12 cellular contexts compared by ENCODE assay signal in the genomic region with DNA sequence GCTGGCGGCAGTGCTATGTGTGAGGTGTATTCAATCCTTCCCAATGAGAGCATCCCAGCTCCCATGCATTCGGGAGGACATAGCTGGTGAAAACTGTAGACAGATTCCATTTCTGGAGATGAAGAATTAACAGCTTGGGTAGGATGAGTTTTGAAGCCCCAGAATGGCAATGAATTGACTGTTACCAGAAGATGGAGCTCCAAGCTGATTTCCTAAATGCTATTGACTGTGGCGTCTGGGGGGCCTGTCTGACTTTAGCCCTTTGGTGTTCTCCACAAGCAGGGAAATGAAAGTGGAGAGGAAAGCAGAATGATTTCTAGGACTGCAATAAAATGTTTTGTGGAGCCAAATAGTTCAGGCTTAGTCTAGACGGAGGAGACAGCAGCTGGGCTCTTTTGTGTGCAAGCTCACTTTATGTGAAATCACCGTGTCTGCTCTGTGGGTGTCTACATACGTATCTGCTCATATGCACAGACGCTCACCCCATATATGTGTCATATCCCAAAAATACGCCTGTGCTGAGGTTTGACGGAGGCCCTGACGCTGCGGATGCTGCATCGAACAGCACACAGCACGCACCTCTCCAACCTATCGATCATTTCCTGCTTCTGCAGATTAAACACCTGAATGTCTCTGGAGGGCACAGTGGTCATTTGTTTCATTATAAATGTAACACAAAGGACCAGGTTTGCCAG.
DNase-seq lines count a peak whose midpoint lies in the region; ATAC-seq and TF ChIP-seq lines count a peak whose summit lies in the region.
"Had no signal": no experiment of that assay in that cellular context is flagged by ENCODE, and none has a peak within 500 bp of the region (broad histone marks: within the 10 kb centered on the region; RNA-seq: fewer than 3 reads in every experiment).

No MANE protein-coding gene starts in this region.

- H3K9me3 Mint-ChIP-seq in brain, result no peaks in the 10 kb centered on the region
- H3K9me3 Mint-ChIP-seq: naive thymus-derived CD4-positive, alpha-beta T cell had no signal

- ATAC-seq in right lobe of liver (no peak), HG03439 (IDR thresholded peaks at IDR 0.05; ENCODE audit: unreplicated experiment) (no peak), HG03159 (IDR thresholded peaks at IDR 0.05; ENCODE audit: unreplicated experiment) (no peak)
- ATAC-seq: body of pancreas; naive thymus-derived CD4-positive, alpha-beta T cell had no signal

- H3K36me3 Mint-ChIP-seq in brain, result peaks cover 5% of the 10 kb centered on the region
- H3K36me3 Mint-ChIP-seq: naive thymus-derived CD4-positive, alpha-beta T cell had no signal

- intact Hi-C loops in right lobe of liver (cut with DNase I), result no loop called here

- no peak overlapping the region for H3K27ac ChIP-seq in right lobe of liver
- H3K27ac ChIP-seq: body of pancreas, transverse colon had no signal

- TF ChIP-seq CTCF in AG09309 (IDR thresholded peaks at IDR 0.05; ENCODE audit: control insufficient read depth, insufficient read depth, low read depth, low read length, missing control alignments) (peak; percentile 8), brain (conservative IDR thresholded peaks at IDR 0.05) (peak; percentile 60 to 72), right lobe of liver (IDR thresholded peaks at IDR 0.05) (peak; percentile 6 to 39 (median 27))

- DNase-seq in AG09309 (ENCODE audit: low read depth) (no peak), EH (ENCODE audit: low read depth) (peak; percentile 21), right lobe of liver (no peak), NCI-H2081 treated with DMSO at 0.1 percent for 48 hours (lab: John Stamatoyannopoulos, UW) (no peak), glomerular visceral epithelial cell (ENCODE audit: extremely low spot score) (no peak)
- DNase-seq: body of pancreas, HFFc6, transverse colon had no signal

- H3K4me3 ChIP-seq in AG09309 (ENCODE audit: control insufficient read depth, low read depth, low read length) (no peak overlapping the region), right lobe of liver (no peak overlapping the region)
- H3K4me3 ChIP-seq: body of pancreas, transverse colon had no signal

- peaks cover 26% of the 10 kb centered on the region for H3K4me1 Mint-ChIP-seq in brain

- H3K9me3 ChIP-seq in right lobe of liver, result no peaks in the 10 kb centered on the region
- H3K9me3 ChIP-seq: body of pancreas, transverse colon had no signal

- WGBS in right lobe of liver (ENCODE audit: insufficient coverage, low coverage, low lambda C conversion rate, missing lambda C conversion rate), result 47% methylated on average over 13 of the region's 14 CpGs

- no peaks in the 10 kb centered on the region for H3K27me3 ChIP-seq in right lobe of liver
- H3K27me3 ChIP-seq: body of pancreas, transverse colon had no signal

- no peak overlapping the region for H3K4me3 Mint-ChIP-seq in brain
- H3K4me3 Mint-ChIP-seq: HFFc6 had no signal

- no peaks in the 10 kb centered on the region for H3K36me3 ChIP-seq in right lobe of liver
- H3K36me3 ChIP-seq: transverse colon had no signal

- no peak for TF ChIP-seq POLR2A in right lobe of liver (IDR thresholded peaks at IDR 0.05)

- H3K4me1 ChIP-seq in right lobe of liver, result no peaks in the 10 kb centered on the region
- H3K4me1 ChIP-seq: body of pancreas, transverse colon had no signal

- H3K27ac Mint-ChIP-seq in brain, result peak overlapping the region; percentile 24 to 82 (median 64)
- H3K27ac Mint-ChIP-seq: HFFc6; naive thymus-derived CD4-positive, alpha-beta T cell had no signal

- H3K27me3 Mint-ChIP-seq in brain, result peaks cover 7% of the 10 kb centered on the region

Comparison
In these comparisons a context has a peak if more than half of its experiments do, and no peak if none do; other contexts are left out.
1. CTCF ChIP-seq: peak in every context shown above with its lines; median percentile 66 in brain; 27 in right lobe of liver; 8 in AG09309.